Comparison of ENCODE assay signal across 1 cellular context in the genomic region with DNA sequence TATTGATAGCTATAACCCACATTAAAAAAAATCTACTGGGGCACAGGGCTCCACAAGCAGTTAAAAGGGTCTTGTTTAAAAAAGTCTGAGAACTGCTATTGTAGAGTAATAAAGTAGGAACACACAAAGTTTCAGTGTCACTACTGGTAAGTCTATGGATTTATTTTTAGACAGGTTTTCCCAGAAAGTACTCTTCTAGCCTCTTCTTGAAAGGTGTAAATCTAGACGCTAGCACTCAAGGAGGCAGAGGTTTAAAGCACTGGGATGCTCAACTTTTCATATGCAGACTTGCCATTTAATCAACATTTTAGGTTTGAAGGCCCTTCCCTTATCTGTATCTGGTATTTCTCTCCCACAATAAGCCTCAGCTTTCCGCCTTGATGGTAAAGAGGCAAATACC.
TF ChIP-seq lines count a peak whose summit lies in the region.

No MANE protein-coding gene starts in this region.

TF ChIP-seq in GM23338, 12 proteins besides CTCF, POLR2A, EP300 and RAD21 (continued from another document):
- TF ChIP-seq ZNF462 (CRISPR knock-in tag; IDR thresholded peaks at IDR 0.05) (no peak), STAT1 (IDR thresholded peaks at IDR 0.05; ENCODE audit: unreplicated experiment) (no peak), ZNF114 (CRISPR knock-in tag; IDR thresholded peaks at IDR 0.05) (no peak), JUNB (IDR thresholded peaks at IDR 0.05; ENCODE audit: unreplicated experiment) (no peak), CREB1 (CRISPR knock-in tag; IDR thresholded peaks at IDR 0.05; ENCODE audit: low read depth) (no peak), EZH2 (IDR thresholded peaks at IDR 0.05; ENCODE audit: low read depth, unreplicated experiment) (no peak), ZNF331 (CRISPR knock-in tag; IDR thresholded peaks at IDR 0.05; ENCODE audit: low read depth) (no peak), EZH2phosphoT487 (IDR thresholded peaks at IDR 0.05; ENCODE audit: unreplicated experiment) (no peak), NANOG (IDR thresholded peaks at IDR 0.05; ENCODE audit: borderline replicate concordance) (no peak), REST (IDR thresholded peaks at IDR 0.05; ENCODE audit: unreplicated experiment) (no peak)
- TF ChIP-seq, protein P1, sequence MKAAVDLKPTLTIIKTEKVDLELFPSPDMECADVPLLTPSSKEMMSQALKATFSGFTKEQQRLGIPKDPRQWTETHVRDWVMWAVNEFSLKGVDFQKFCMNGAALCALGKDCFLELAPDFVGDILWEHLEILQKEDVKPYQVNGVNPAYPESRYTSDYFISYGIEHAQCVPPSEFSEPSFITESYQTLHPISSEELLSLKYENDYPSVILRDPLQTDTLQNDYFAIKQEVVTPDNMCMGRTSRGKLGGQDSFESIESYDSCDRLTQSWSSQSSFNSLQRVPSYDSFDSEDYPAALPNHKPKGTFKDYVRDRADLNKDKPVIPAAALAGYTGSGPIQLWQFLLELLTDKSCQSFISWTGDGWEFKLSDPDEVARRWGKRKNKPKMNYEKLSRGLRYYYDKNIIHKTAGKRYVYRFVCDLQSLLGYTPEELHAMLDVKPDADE (IDR thresholded peaks at IDR 0.05), result no peak
